5 cellular contexts compared by ENCODE assay signal in genomic region chr3:64919934-64920333, GRCh38.
"Had no signal": no experiment of that assay in that cellular context is flagged by ENCODE, and none has a peak within 500 bp of the region (broad histone marks: within the 10 kb centered on the region; RNA-seq: fewer than 3 reads in every experiment).

No MANE protein-coding gene starts in this region.

- DNase-seq: GM23248, H9, HCEC 1CT, IMR-90, KBM-7 had no signal

- H3K4me3 Mint-ChIP-seq: H9 had no signal

- H2AFZ ChIP-seq: GM23248 had no signal

- H3K4me3 ChIP-seq: GM23248 had no signal

- H3K9me3 Mint-ChIP-seq: H9 had no signal

- H3K27ac ChIP-seq: GM23248 had no signal

- H3K27ac Mint-ChIP-seq: H9 had no signal
